13 cellular contexts compared by ENCODE assay signal in the genomic region with DNA sequence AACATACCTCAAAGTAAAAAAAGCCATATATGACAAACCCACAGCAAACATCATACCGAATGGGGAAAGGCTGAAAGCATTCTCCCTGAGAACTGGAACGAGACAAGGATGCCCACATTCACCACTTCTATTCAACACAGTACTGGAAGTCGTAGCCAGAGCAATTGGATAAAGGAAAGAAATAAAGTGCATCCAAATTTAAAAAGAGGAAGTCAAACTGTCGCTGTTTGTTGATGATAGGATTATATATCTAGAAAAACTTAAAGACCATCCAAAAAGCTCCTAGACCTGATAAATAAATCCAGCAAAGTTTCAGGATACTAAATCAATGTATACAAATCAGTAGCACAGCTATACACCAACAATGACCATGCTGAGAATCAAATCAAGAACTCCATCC.
"Had no signal": no experiment of that assay in that cellular context is flagged by ENCODE, and none has a peak within 500 bp of the region (broad histone marks: within the 10 kb centered on the region; RNA-seq: fewer than 3 reads in every experiment).

No MANE protein-coding gene starts in this region.

- ATAC-seq: effector memory CD8-positive, alpha-beta T cell; T-helper 17 cell had no signal

- H3K4me3 Mint-ChIP-seq: activated naive CD4-positive, alpha-beta T cell treated with anti-CD3 and anti-CD28 coated beads for 36 hours; activated T-helper 1 cell treated with anti-CD3 and anti-CD28 coated beads, Interleukin-12 subunit alpha, Interleukin-12 subunit beta, Interleukin-2, Interleukin-4 antibody, amounts not matched to agents 30 ng/mL and 10 ng/mL and 1 ng/mL, durations not matched to agents 14 hours and 24 hours and 36 hours had no signal

- H3K9me3 Mint-ChIP-seq: activated naive CD4-positive, alpha-beta T cell treated with anti-CD3 and anti-CD28 coated beads for 36 hours; activated T-helper 1 cell treated with anti-CD3 and anti-CD28 coated beads, Interleukin-12 subunit alpha, Interleukin-12 subunit beta, Interleukin-2, Interleukin-4 antibody, amounts not matched to agents 30 ng/mL and 10 ng/mL and 1 ng/mL, durations not matched to agents 14 hours and 24 hours and 36 hours; dendritic cell treated with granulocyte-macrophage colony-stimulating factor and Interleukin-4, amounts not matched to agents 40 ng/mL and 50 ng/mL, for 4 days; effector memory CD8-positive, alpha-beta T cell had no signal

- H3K27me3 Mint-ChIP-seq: dendritic cell treated with granulocyte-macrophage colony-stimulating factor and Interleukin-4, amounts not matched to agents 40 ng/mL and 50 ng/mL, for 4 days; effector memory CD8-positive, alpha-beta T cell; T-helper 17 cell had no signal

- DNase-seq: activated CD4-positive, alpha-beta T cell treated with anti-CD3 and anti-CD28 coated beads, Interleukin-2, amount 50 U/mL, for 4 hours; activated CD4-positive, CD25-positive, alpha-beta regulatory T cell treated with anti-CD3 and anti-CD28 coated beads, Interleukin-2, amount 50 U/mL, for 72 hours; activated naive CD4-positive, alpha-beta T cell treated with anti-CD3 and anti-CD28 coated beads for 36 hours; amygdala; cerebellar nuclear complex; effector memory CD8-positive, alpha-beta T cell; erythroblast; kidney; stimulated activated CD4-positive, alpha-beta T cell treated with anti-CD3 and anti-CD28 coated beads, Interleukin-15, amount 100 ng/mL, for 24 hours; stimulated activated CD4-positive, alpha-beta T cell treated with anti-CD3 and anti-CD28 coated beads, Interleukin-4, amount 100 ng/mL, for 4 hours; T-helper 17 cell had no signal

- H3K27ac Mint-ChIP-seq: activated naive CD4-positive, alpha-beta T cell treated with anti-CD3 and anti-CD28 coated beads for 36 hours; activated T-helper 1 cell treated with anti-CD3 and anti-CD28 coated beads, Interleukin-12 subunit alpha, Interleukin-12 subunit beta, Interleukin-2, Interleukin-4 antibody, amounts not matched to agents 30 ng/mL and 10 ng/mL and 1 ng/mL, durations not matched to agents 14 hours and 24 hours and 36 hours; dendritic cell treated with granulocyte-macrophage colony-stimulating factor and Interleukin-4, amounts not matched to agents 40 ng/mL and 50 ng/mL, for 4 days; effector memory CD8-positive, alpha-beta T cell had no signal
